ENCODE assay signal across 33 cellular contexts in the genomic region with DNA sequence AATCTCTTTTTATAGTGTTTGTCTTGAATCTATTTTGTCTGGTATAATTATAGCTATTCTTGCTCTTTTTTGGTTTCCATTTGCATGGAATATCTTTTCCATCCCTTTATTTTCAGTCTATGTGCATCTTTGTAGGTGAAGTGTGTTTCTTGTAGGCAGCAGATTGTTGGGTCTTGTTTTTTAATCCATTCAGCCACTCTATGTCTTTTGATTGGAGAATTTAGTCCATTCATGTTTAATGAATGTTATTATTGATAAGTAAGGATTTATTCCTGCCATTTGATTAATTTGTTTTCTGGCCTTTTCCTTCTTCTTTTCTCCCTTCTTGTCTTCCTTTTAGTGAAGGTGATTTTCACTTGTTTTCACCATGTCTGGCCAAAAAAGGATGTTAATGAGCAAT.
"Had no signal": no experiment of that assay in that cellular context is flagged by ENCODE, and none has a peak within 500 bp of the region (broad histone marks: within the 10 kb centered on the region; RNA-seq: fewer than 3 reads in every experiment).

No MANE protein-coding gene starts in this region.

- DNase-seq: activated effector memory CD4-positive, alpha-beta T cell treated with anti-CD3 and anti-CD28 coated beads, Interleukin-2, amount 50 U/mL, for 16 hours; activated effector memory CD4-positive, alpha-beta T cell treated with Interleukin-2 at 50 U/mL for 16 hours; activated gamma-delta T cell; activated gamma-delta T cell treated with Interleukin-2 at 50 U/mL for 16 hours; activated naive CD4-positive, alpha-beta T cell; activated naive CD4-positive, alpha-beta T cell treated with anti-CD3 and anti-CD28 coated beads for 36 hours; activated naive CD4-positive, alpha-beta T cell treated with anti-CD3 and anti-CD28 coated beads, Interleukin-2, amount 10 ng/mL, durations not matched to agents 7 days and 5 days; activated naive CD4-positive, alpha-beta T cell treated with anti-CD3 and anti-CD28 coated beads, Interleukin-2, amount 50 U/mL, for 16 hours; activated naive CD4-positive, alpha-beta T cell treated with Interleukin-2 at 50 U/mL for 16 hours; activated naive CD8-positive, alpha-beta T cell treated with anti-CD3 and anti-CD28 coated beads for 36 hours; activated naive CD8-positive, alpha-beta T cell treated with anti-CD3 and anti-CD28 coated beads, Interleukin-2, amount 10 ng/mL, durations not matched to agents 7 days and 5 days; activated naive CD8-positive, alpha-beta T cell treated with anti-CD3 and anti-CD28 coated beads, Interleukin-2, amount 50 U/mL, for 24 hours; activated T-cell treated with anti-CD3 and anti-CD28 coated beads, Interleukin-2, amount 50 U/mL, for 24 hours; activated T-cell treated with anti-CD3 and anti-CD28 coated beads, Interleukin-2, amount 50 U/mL, for 4 hours; activated T-cell treated with anti-CD3 and anti-CD28 coated beads, Interleukin-2, amount 50 U/mL, for 48 hours; activated T-cell treated with anti-CD3 and anti-CD28 coated beads, Interleukin-2, amount 50 U/mL, for 72 hours; adrenal gland; amniotic stem cell; amygdala; anterior cingulate cortex; aorta; body of pancreas; brain microvascular endothelial cell; caudate nucleus; central memory CD4-positive, alpha-beta T cell; cerebellar nuclear complex had no signal

- H3K4me3 ChIP-seq: adrenal gland, ascending aorta, body of pancreas, breast epithelium, cardiac muscle cell had no signal

- FAIRE-seq: astrocyte, bronchial epithelial cell had no signal

- H3K9me3 ChIP-seq: ascending aorta, body of pancreas, breast epithelium had no signal

- H3K4me1 ChIP-seq: adrenal gland, ascending aorta, breast epithelium had no signal

- H3K27ac ChIP-seq: adrenal gland, ascending aorta, body of pancreas, brain microvascular endothelial cell, breast epithelium, cardiac muscle cell had no signal

- H3K36me3 ChIP-seq: adrenal gland, ascending aorta, brain microvascular endothelial cell, breast epithelium, cardiac muscle cell had no signal

- H3K27me3 ChIP-seq: adrenal gland, ascending aorta, body of pancreas, brain microvascular endothelial cell, breast epithelium, cardiac muscle cell had no signal

- ATAC-seq: activated naive CD4-positive, alpha-beta T cell treated with anti-CD3 and anti-CD28 coated beads, Interleukin-2, amount 50 U/mL, for 72 hours; activated naive CD8-positive, alpha-beta T cell treated with anti-CD3 and anti-CD28 coated beads, Interleukin-2, amount 50 U/mL, for 24 hours; activated T-cell treated with anti-CD3 and anti-CD28 coated beads, Interleukin-2, amount 50 U/mL, for 4 hours; activated T-cell treated with anti-CD3 and anti-CD28 coated beads, Interleukin-2, amount 50 U/mL, for 72 hours; activated T-helper 17 cell treated with anti-CD3 and anti-CD28 coated beads, Interleukin-2, amount 50 U/mL, for 72 hours; body of pancreas had no signal
